Comparison of ENCODE assay signal across 8 cellular contexts in the genomic region with DNA sequence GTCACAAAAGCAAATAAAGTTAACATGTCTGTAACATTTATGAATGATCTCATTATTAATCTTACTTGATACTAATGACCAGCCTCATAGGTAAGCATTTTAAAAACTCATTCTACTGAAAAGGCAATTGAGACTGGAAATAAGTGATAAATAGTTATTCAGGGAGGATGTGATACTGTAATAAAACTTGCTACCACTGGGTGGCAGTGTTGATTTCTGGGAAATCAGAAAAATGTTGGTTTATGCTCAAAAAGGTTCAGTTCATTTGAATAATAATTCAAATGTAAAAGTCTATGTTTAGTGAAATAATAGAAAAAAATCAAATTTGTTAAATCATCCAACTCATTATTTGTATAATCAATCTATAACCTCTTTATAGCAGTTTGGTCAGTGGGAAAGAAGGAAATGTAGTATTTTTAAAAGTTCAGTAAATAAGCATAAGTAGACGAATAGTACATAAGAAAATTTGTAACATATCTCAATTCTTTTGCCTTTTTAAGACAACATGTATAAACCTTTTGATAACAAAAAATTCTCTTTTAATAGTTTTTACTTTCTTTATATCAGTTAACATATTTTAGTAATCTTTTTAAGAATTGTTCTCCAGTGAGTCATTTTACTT.
A peak's percentile ranks its signal among the peaks of the same experiment; 100 is the strongest.
DNase-seq lines count a peak whose midpoint lies in the region; ATAC-seq and TF ChIP-seq lines count a peak whose summit lies in the region.

No MANE protein-coding gene starts in this region.

- CTCF ChIA-PET in RWPE1 (lab: Yijun Ruan, JAX), result interaction anchor here (0.6 to 0.7 kb wide), 2 partner anchors 117 to 435 kb away, joined by 3 read pairs; no protein-coding TSS in a partner anchor

- TF ChIP-seq CTCF in RWPE1 (conservative IDR thresholded peaks at IDR 0.05; ENCODE audit: low read depth) (peak; percentile 79), epithelial cell of esophagus (IDR thresholded peaks at IDR 0.05; ENCODE audit: insufficient read depth, low read depth, low read length, missing control alignments) (peak; percentile 57), parathyroid adenoma (IDR thresholded peaks at IDR 0.05) (peak; percentile 61)

- no peaks in the 10 kb centered on the region for H3K4me1 ChIP-seq in parathyroid adenoma

- no peak overlapping the region for H3K4me2 ChIP-seq in parathyroid adenoma (ENCODE audit: low read length)

- no peaks in the 10 kb centered on the region for H3K9me3 ChIP-seq in parathyroid adenoma (ENCODE audit: control insufficient read depth, low read length)

- H3K36me3 ChIP-seq in parathyroid adenoma (ENCODE audit: control insufficient read depth, insufficient read depth, low read length), result no peaks in the 10 kb centered on the region

- H3K79me2 ChIP-seq in parathyroid adenoma, result no peaks in the 10 kb centered on the region

- H2AFZ ChIP-seq in parathyroid adenoma, result no peak overlapping the region

- peak; percentile 51 for ATAC-seq in HG02798 (IDR thresholded peaks at IDR 0.05; ENCODE audit: poor library complexity, unreplicated experiment)
- no peak for ATAC-seq in HG02610 (IDR thresholded peaks at IDR 0.05; ENCODE audit: unreplicated experiment)
- ATAC-seq in GM18498 (IDR thresholded peaks at IDR 0.05; ENCODE audit: unreplicated experiment), result no peak

- no peaks in the 10 kb centered on the region for H3K27me3 ChIP-seq in parathyroid adenoma (ENCODE audit: control insufficient read depth, insufficient read depth, low read length)

- H3K9ac ChIP-seq in parathyroid adenoma, result no peak overlapping the region

- DNase-seq in NOMO-1 (lab: John Stamatoyannopoulos, UW; ENCODE audit: unreplicated experiment in 2 of 2), result peak; percentile 10 to 45
- DNase-seq in NOMO-1 treated with dmso at 0.1 percent for 144 hours (lab: John Stamatoyannopoulos, UW; ENCODE audit: unreplicated experiment), result no peak
- DNase-seq in RWPE1 (ENCODE audit: low spot score), result peak; percentile 21
- DNase-seq in epithelial cell of esophagus (ENCODE audit: low read depth), result peak; percentile 47

- POLR2A ChIA-PET in RWPE1 (lab: Yijun Ruan, JAX; ENCODE audit: low non-redundant PET), result no interaction called here

- H3K27ac ChIP-seq in RWPE1 (no peak overlapping the region), parathyroid adenoma (no peak overlapping the region)

- H3K4me3 ChIP-seq in epithelial cell of esophagus (ENCODE audit: low read length), result no peak overlapping the region
- H3K4me3 ChIP-seq in parathyroid adenoma (ENCODE audit: low read depth, low read length), result no peak overlapping the region
